ENCODE assay signal across 15 cellular contexts in genomic region chr5:96440185-96440538, GRCh38. TPM values are rescaled to one million over a fixed set of nuclear protein-coding genes. Genes with fewer than 3 reads are reported as not detected.
DNase-seq lines count a peak whose midpoint lies in the region; ATAC-seq lines count a peak whose summit lies in the region.
"Had no signal": no experiment of that assay in that cellular context is flagged by ENCODE, and none has a peak within 500 bp of the region (broad histone marks: within the 10 kb centered on the region; RNA-seq: fewer than 3 reads in every experiment).

No MANE protein-coding gene starts in this region.

- ATAC-seq in activated naive CD8-positive, alpha-beta T cell treated with anti-CD3 and anti-CD28 coated beads, Interleukin-2, amount 10 ng/mL, durations not matched to agents 7 days and 5 days (ENCODE audit: low read depth): no peak
- ATAC-seq in HG02571 (IDR thresholded peaks at IDR 0.05; ENCODE audit: unreplicated experiment): peak; percentile 16
- ATAC-seq in HG03280 (IDR thresholded peaks at IDR 0.05; ENCODE audit: unreplicated experiment): peak; percentile 28
- ATAC-seq: effector memory CD8-positive, alpha-beta T cell; left lung had no signal

- POLR2A ChIA-PET in activated naive CD8-positive, alpha-beta T cell treated with anti-CD3 and anti-CD28 coated beads, Interleukin-2, amount 10 ng/mL, durations not matched to agents 7 days and 5 days (lab: Charles Lee): interaction anchor here (0.7 kb wide), 1 partner anchor 36 kb away, joined by 4 read pairs; no protein-coding TSS in a partner anchor

- H3K27ac Mint-ChIP-seq in activated naive CD8-positive, alpha-beta T cell treated with anti-CD3 and anti-CD28 coated beads, Interleukin-2, amount 10 ng/mL, durations not matched to agents 7 days and 5 days: no peak overlapping the region
- no peak overlapping the region for H3K27ac Mint-ChIP-seq in activated naive CD8-positive, alpha-beta T cell treated with anti-CD3 and anti-CD28 coated beads for 36 hours
- H3K27ac Mint-ChIP-seq: effector memory CD8-positive, alpha-beta T cell; T-helper 2 cell treated with Interferon-gamma antibody and Interleukin-4, amounts not matched to agents 5 μg/mL and 100 μg/mL, for 36 hours had no signal

- H3K4me3 Mint-ChIP-seq in activated naive CD8-positive, alpha-beta T cell treated with anti-CD3 and anti-CD28 coated beads, Interleukin-2, amount 10 ng/mL, durations not matched to agents 7 days and 5 days: peak overlapping the region; percentile 39
- no peak overlapping the region for H3K4me3 Mint-ChIP-seq in activated naive CD8-positive, alpha-beta T cell treated with anti-CD3 and anti-CD28 coated beads for 36 hours
- H3K4me3 Mint-ChIP-seq: effector memory CD8-positive, alpha-beta T cell had no signal

- no peaks in the 10 kb centered on the region for H3K9me3 Mint-ChIP-seq in activated naive CD8-positive, alpha-beta T cell treated with anti-CD3 and anti-CD28 coated beads, Interleukin-2, amount 10 ng/mL, durations not matched to agents 7 days and 5 days
- H3K9me3 Mint-ChIP-seq in activated naive CD8-positive, alpha-beta T cell treated with anti-CD3 and anti-CD28 coated beads for 36 hours: no peaks in the 10 kb centered on the region
- H3K9me3 Mint-ChIP-seq: effector memory CD8-positive, alpha-beta T cell; T-helper 2 cell treated with Interferon-gamma antibody and Interleukin-4, amounts not matched to agents 5 μg/mL and 100 μg/mL, for 36 hours had no signal

- DNase-seq in activated naive CD8-positive, alpha-beta T cell treated with anti-CD3 and anti-CD28 coated beads, Interleukin-2, amount 10 ng/mL, durations not matched to agents 7 days and 5 days: no peak
- no peak for DNase-seq in activated naive CD8-positive, alpha-beta T cell treated with anti-CD3 and anti-CD28 coated beads for 36 hours
- no peak for DNase-seq in globus pallidus (ENCODE audit: low spot score)
- DNase-seq in amygdala (lab: John Stamatoyannopoulos, UW): no peak
- no peak for DNase-seq in H4 (ENCODE audit: low spot score)
- no peak for DNase-seq in NK-92 treated with Interleukin-12 subunit alpha and Interleukin-12 subunit beta, amount 100 ng/mL, for 24 hours (lab: John Stamatoyannopoulos, UW)
- DNase-seq: amniotic stem cell; effector memory CD8-positive, alpha-beta T cell; left lung; NCI-H1930; stimulated activated CD4-positive, alpha-beta T cell treated with anti-CD3 and anti-CD28 coated beads, Interleukin-12 subunit alpha, Interleukin-12 subunit beta, amount 100 ng/mL, for 4 hours; stimulated activated CD8-positive, alpha-beta memory T cell treated with anti-CD3 and anti-CD28 coated beads, Interleukin-4, amount 100 ng/mL, for 48 hours had no signal

- no peaks in the 10 kb centered on the region for H3K36me3 Mint-ChIP-seq in activated naive CD8-positive, alpha-beta T cell treated with anti-CD3 and anti-CD28 coated beads, Interleukin-2, amount 10 ng/mL, durations not matched to agents 7 days and 5 days
- no peaks in the 10 kb centered on the region for H3K36me3 Mint-ChIP-seq in activated naive CD8-positive, alpha-beta T cell treated with anti-CD3 and anti-CD28 coated beads for 36 hours

- H3K4me1 Mint-ChIP-seq in activated naive CD8-positive, alpha-beta T cell treated with anti-CD3 and anti-CD28 coated beads, Interleukin-2, amount 10 ng/mL, durations not matched to agents 7 days and 5 days: peaks cover 7% of the 10 kb centered on the region
- H3K4me1 Mint-ChIP-seq in activated naive CD8-positive, alpha-beta T cell treated with anti-CD3 and anti-CD28 coated beads for 36 hours: peaks cover 12% of the 10 kb centered on the region

- peaks cover 48% of the 10 kb centered on the region for H3K27me3 Mint-ChIP-seq in activated naive CD8-positive, alpha-beta T cell treated with anti-CD3 and anti-CD28 coated beads, Interleukin-2, amount 10 ng/mL, durations not matched to agents 7 days and 5 days
- peaks cover 72% of the 10 kb centered on the region for H3K27me3 Mint-ChIP-seq in activated naive CD8-positive, alpha-beta T cell treated with anti-CD3 and anti-CD28 coated beads for 36 hours

RNA-seq across cellular contexts. Expression of gene PCSK1, which starts 7.1 kb away (rescaled TPM):
- total RNA-seq in activated naive CD8-positive, alpha-beta T cell treated with anti-CD3 and anti-CD28 coated beads, Interleukin-2, amount 10 ng/mL, durations not matched to agents 7 days and 5 days: not detected
- total RNA-seq in activated naive CD8-positive, alpha-beta T cell treated with anti-CD3 and anti-CD28 coated beads for 36 hours: not detected
- total RNA-seq in H4 (2014; rRNA removed; shearing (Covaris generic)): not detected in 2 replicates
